In genomic region chrX:49133759-49134158, GRCh38 we compare ENCODE assay signal across 29 cellular contexts.
"Had no signal": no experiment of that assay in that cellular context is flagged by ENCODE, and none has a peak within 500 bp of the region (broad histone marks: within the 10 kb centered on the region; RNA-seq: fewer than 3 reads in every experiment).

No MANE protein-coding gene starts in this region.

- ATAC-seq: effector memory CD8-positive, alpha-beta T cell; esophagus mucosa; foreskin keratinocyte; gastroesophageal sphincter; left colon; left lobe of liver; lower lobe of right lung; mucosa of descending colon; naive thymus-derived CD8-positive, alpha-beta T cell had no signal

- FAIRE-seq: endometrium, frontal cortex, kidney had no signal

- H3K9me3 Mint-ChIP-seq: dendritic cell treated with granulocyte-macrophage colony-stimulating factor and Interleukin-4, amounts not matched to agents 40 ng/mL and 50 ng/mL, for 4 days; effector memory CD8-positive, alpha-beta T cell had no signal

- H3K27me3 Mint-ChIP-seq: dendritic cell treated with granulocyte-macrophage colony-stimulating factor and Interleukin-4, amounts not matched to agents 40 ng/mL and 50 ng/mL, for 4 days; effector memory CD8-positive, alpha-beta T cell; naive B cell; naive thymus-derived CD8-positive, alpha-beta T cell had no signal

- H3K27ac Mint-ChIP-seq: dendritic cell treated with granulocyte-macrophage colony-stimulating factor and Interleukin-4, amounts not matched to agents 40 ng/mL and 50 ng/mL, for 4 days; effector memory CD8-positive, alpha-beta T cell; endodermal cell; immature natural killer cell; mesothelial cell of epicardium; naive B cell had no signal

- H3K27ac ChIP-seq: colonic mucosa, epithelial cell of prostate, esophagus squamous epithelium, foreskin keratinocyte, gastroesophageal sphincter, heart left ventricle, hepatocyte, lower lobe of right lung had no signal

- H3K4me3 ChIP-seq: colonic mucosa, esophagus squamous epithelium, gastroesophageal sphincter, heart left ventricle, hepatocyte, lower lobe of right lung, mucosa of descending colon had no signal

- H3K4me3 Mint-ChIP-seq: dendritic cell treated with granulocyte-macrophage colony-stimulating factor and Interleukin-4, amounts not matched to agents 40 ng/mL and 50 ng/mL, for 4 days; effector memory CD8-positive, alpha-beta T cell; endodermal cell; immature natural killer cell; mesothelial cell of epicardium; naive B cell; naive thymus-derived CD8-positive, alpha-beta T cell had no signal

- H3K4me2 ChIP-seq: hepatocyte had no signal

- H3K4me1 ChIP-seq: colonic mucosa, esophagus squamous epithelium, foreskin keratinocyte, gastroesophageal sphincter, lower lobe of right lung had no signal

- DNase-seq: colonic mucosa; cortex of kidney; effector CD8-positive, alpha-beta T cell; effector memory CD8-positive, alpha-beta T cell; endodermal cell; erythroblast; esophagus squamous epithelium; foreskin keratinocyte; heart left ventricle; hypothalamus; immature natural killer cell; islet precursor cell; kidney; kidney glomerular epithelial cell; left colon; lower lobe of right lung; mesenchymal stem cell; mucosa of descending colon; naive B cell; naive thymus-derived CD8-positive, alpha-beta T cell had no signal

- H3K79me2 ChIP-seq: hepatocyte had no signal

- H2AFZ ChIP-seq: hepatocyte had no signal

- H3K9me3 ChIP-seq: colonic mucosa, gastroesophageal sphincter, lower lobe of right lung, mucosa of descending colon had no signal

- H3K4me1 Mint-ChIP-seq: endodermal cell, immature natural killer cell, mesothelial cell of epicardium had no signal

- H3K27me3 ChIP-seq: colonic mucosa, esophagus squamous epithelium, foreskin keratinocyte, gastroesophageal sphincter, heart left ventricle, hepatocyte had no signal

- H3K36me3 ChIP-seq: colonic mucosa, esophagus squamous epithelium, gastroesophageal sphincter, heart left ventricle, lower lobe of right lung had no signal
